In genomic region chr6:17130786-17131185, GRCh38 we compare ENCODE assay signal across 25 cellular contexts. TPM values are rescaled to one million over a fixed set of nuclear protein-coding genes. Genes with fewer than 3 reads are reported as not detected.
A peak's percentile ranks its signal among the peaks of the same experiment; 100 is the strongest.
DNase-seq lines count a peak whose midpoint lies in the region; ATAC-seq and TF ChIP-seq lines count a peak whose summit lies in the region.
"Had no signal": no experiment of that assay in that cellular context is flagged by ENCODE, and none has a peak within 500 bp of the region (broad histone marks: within the 10 kb centered on the region; RNA-seq: fewer than 3 reads in every experiment).

No MANE protein-coding gene starts in this region.

- DNase-seq in BJ (ENCODE audit: low read depth) (peak; percentile 9), M059J (ENCODE audit: low read depth) (peak; percentile 26), adipocyte (ENCODE audit: low read depth) (peak; percentile 45), foreskin melanocyte (peak; percentile 17), AG08396 (ENCODE audit: low spot score) (no peak), mucosa of gallbladder (ENCODE audit: low spot score) (no peak)
- DNase-seq in activated naive CD4-positive, alpha-beta T cell (lab: John Stamatoyannopoulos, UW) = no peak
- DNase-seq: C1 segment of cervical spinal cord; CD8-positive, alpha-beta memory T cell; DMS79; NCI-H1105; NCI-H2081; NCI-H2171 treated with DMSO at 0.1 percent for 48 hours; NCI-H510A; NCI-H748 treated with DMSO at 0.1 percent for 48 hours; NK-92 treated with Interleukin-12 subunit alpha and Interleukin-12 subunit beta, amount 100 ng/mL, for 24 hours; RPMI8226; SHP77 treated with DMSO at 0.1 percent for 48 hours; SK-N-SH; T-cell had no signal

- CTCF ChIA-PET in BJ (lab: Yijun Ruan, JAX) = no interaction called here

- no peak overlapping the region for H3K9ac ChIP-seq in adipocyte (ENCODE audit: low read length)
- H3K9ac ChIP-seq: SK-N-SH had no signal

- H3K27me3 ChIP-seq in BJ (ENCODE audit: control insufficient read depth, insufficient read depth, low read length) (peaks cover 9% of the 10 kb centered on the region), adipocyte (replicated peaks; ENCODE audit: control insufficient read depth, insufficient read depth, low read length) (peaks cover 9% of the 10 kb centered on the region)

- H3K4me1 ChIP-seq in adipocyte (ENCODE audit: control insufficient read depth, insufficient read depth, low read length) = no peaks in the 10 kb centered on the region
- H3K4me1 ChIP-seq: A549 had no signal

- no peak for ATAC-seq in GM19452 (IDR thresholded peaks at IDR 0.05; ENCODE audit: unreplicated experiment)
- ATAC-seq: A549, GM23338, HCT116, T-cell had no signal

- no peak for TF ChIP-seq CTCF in BJ (IDR thresholded peaks at IDR 0.05; ENCODE audit: insufficient read depth, low read depth, low read length)

- POLR2A ChIA-PET in BJ (lab: Charles Lee) = no interaction called here

- H3K36me3 ChIP-seq in BJ (ENCODE audit: control insufficient read depth, insufficient read depth, low read length) (no peaks in the 10 kb centered on the region), adipocyte (ENCODE audit: control insufficient read depth, insufficient read depth, low read length, severe bottlenecking) (no peaks in the 10 kb centered on the region)

- H3K9me3 ChIP-seq in adipocyte (ENCODE audit: control insufficient read depth, low read length) = peaks cover 18% of the 10 kb centered on the region
- H3K9me3 ChIP-seq: SK-N-SH had no signal

- H3K4me3 ChIP-seq in BJ (ENCODE audit: low read depth, low read length) (no peak overlapping the region), adipocyte (ENCODE audit: low read length) (no peak overlapping the region)
- H3K4me3 ChIP-seq: A549, GM23338 had no signal

RNA-seq across cellular contexts. Expression of gene STMND1, which starts 28.9 kb away (rescaled TPM):
- 0.05 and 0.16 TPM in 2 replicates for polyA plus RNA-seq in BJ (2011; rRNA removed)
- not detected in 2 replicates for polyA minus RNA-seq in BJ (2011; rRNA and poly(A)+ RNA removed)
- not detected in 2 replicates for total RNA-seq in M059J (2014; rRNA removed; shearing (Covaris generic))
- total RNA-seq in mucosa of gallbladder = 2.2 TPM
- total RNA-seq: MCF 10A, T-cell had no signal
- polyA plus RNA-seq: A549; CD8-positive, alpha-beta memory T cell; GM23338; SK-N-SH had no signal

Comparison
In these comparisons a context has a peak if more than half of its experiments do, and no peak if none do; other contexts are left out.
1. DNase-seq: peak in BJ (single experiment), M059J (single experiment), adipocyte (single experiment) and foreskin melanocyte (single experiment); none in AG08396 (single experiment), activated naive CD4-positive, alpha-beta T cell (0 of 4) and mucosa of gallbladder (single experiment).